16 cellular contexts compared by ENCODE assay signal in genomic region chr5:90555666-90556065, GRCh38. TPM values are rescaled to one million over a fixed set of nuclear protein-coding genes. Genes with fewer than 3 reads are reported as not detected.
DNase-seq lines count a peak whose midpoint lies in the region; ATAC-seq and TF ChIP-seq lines count a peak whose summit lies in the region.
"Had no signal": no experiment of that assay in that cellular context is flagged by ENCODE, and none has a peak within 500 bp of the region (broad histone marks: within the 10 kb centered on the region; RNA-seq: fewer than 3 reads in every experiment).

No MANE protein-coding gene starts in this region.

- H3K27me3 ChIP-seq in GM23338 (ENCODE audit: insufficient read depth), result no peaks in the 10 kb centered on the region
- H3K27me3 ChIP-seq in HUES48 (ENCODE audit: control insufficient read depth, insufficient read depth, low read length), result no peaks in the 10 kb centered on the region
- no peaks in the 10 kb centered on the region for H3K27me3 ChIP-seq in endodermal cell (ENCODE audit: control insufficient read depth, insufficient read depth, low read length, poor library complexity, severe bottlenecking)

- H3K9me2 ChIP-seq in GM23338 (ENCODE audit: insufficient read depth), result no peaks in the 10 kb centered on the region

- H3K79me2 ChIP-seq in GM23338 (replicated peaks; ENCODE audit: insufficient read depth), result peaks cover 17% of the 10 kb centered on the region

- no peak overlapping the region for H3K4me3 ChIP-seq in GM23338
- H3K4me3 ChIP-seq in HUES48 (ENCODE audit: low read depth, low read length), result no peak overlapping the region
- H3K4me3 ChIP-seq in endodermal cell (ENCODE audit: low read length), result peak overlapping the region; percentile 35
- no peak overlapping the region for H3K4me3 ChIP-seq in lower leg skin (ENCODE audit: low read depth, poor library complexity, severe bottlenecking)
- H3K4me3 ChIP-seq: A549, HAP-1 had no signal

- H3K4me1 Mint-ChIP-seq in GM23338 (peaks cover 52% of the 10 kb centered on the region), endodermal cell (peaks cover 57% of the 10 kb centered on the region)

- TF ChIP-seq CTCF in GM23338 (conservative IDR thresholded peaks at IDR 0.05; ENCODE audit: low read depth in 2 of 2) (no peak), endodermal cell (conservative IDR thresholded peaks at IDR 0.05) (no peak), lower leg skin (IDR thresholded peaks at IDR 0.05) (no peak)

- H3K4me1 ChIP-seq in GM23338 (ENCODE audit: insufficient read depth) (peaks cover 56% of the 10 kb centered on the region), HUES48 (ENCODE audit: control insufficient read depth, insufficient read depth, low read length) (peaks cover 53% of the 10 kb centered on the region), endodermal cell (ENCODE audit: control insufficient read depth, insufficient read depth, low read length) (peaks cover 20% of the 10 kb centered on the region)

- TF ChIP-seq POLR2A in lower leg skin (IDR thresholded peaks at IDR 0.05), result no peak

- no peak overlapping the region; the same call in 1 of the 2 replicates for H3K27ac ChIP-seq in GM23338 (ENCODE audit: low read depth)
- peak overlapping the region; percentile 76 for H3K27ac ChIP-seq in HUES48 (ENCODE audit: low read depth, low read length)
- H3K27ac ChIP-seq in endodermal cell (ENCODE audit: low read depth, low read length), result no peak overlapping the region
- H3K27ac ChIP-seq: A549 had no signal

- no peaks in the 10 kb centered on the region for H3K9me3 ChIP-seq in HUES48 (ENCODE audit: control insufficient read depth, insufficient read depth, low read length)
- H3K9me3 ChIP-seq in endodermal cell (ENCODE audit: control insufficient read depth, low read length), result no peaks in the 10 kb centered on the region
- H3K9me3 ChIP-seq: A549, HAP-1 had no signal

- H3K4me2 ChIP-seq in GM23338, result peak overlapping the region; percentile 81
- H3K4me2 ChIP-seq: A549 had no signal

- H3K27ac Mint-ChIP-seq in GM23338 (no peak overlapping the region), endodermal cell (no peak overlapping the region)
- H3K27ac Mint-ChIP-seq: CD4-positive, alpha-beta memory T cell; HFFc6 had no signal

- H2AFZ ChIP-seq in GM23338, result no peak overlapping the region

- no peak for DNase-seq in GM23338 (ENCODE audit: low spot score)
- DNase-seq in endodermal cell, result no peak
- DNase-seq in AML-193 (lab: John Stamatoyannopoulos, UW), result no peak
- no peak for DNase-seq in lower leg skin (ENCODE audit: low spot score in 2 of 2)
- DNase-seq: 8988T; ACHN; C1 segment of cervical spinal cord; Calu3; CD4-positive, alpha-beta memory T cell; COR-L47; DND-41; HFFc6 had no signal

- H3K9ac ChIP-seq in HUES48 (ENCODE audit: low read depth, low read length), result no peak overlapping the region
- no peak overlapping the region for H3K9ac ChIP-seq in endodermal cell (ENCODE audit: extremely low read depth, low read length, poor library complexity, severe bottlenecking)

- ATAC-seq in GM23338 (no peak), HG03175 (IDR thresholded peaks at IDR 0.05; ENCODE audit: unreplicated experiment) (no peak)
- ATAC-seq: A549 had no signal

- intact Hi-C loops in lower leg skin (cut with DNase I; ENCODE audit: low total_unique reads), result no loop called here

- H4K20me1 ChIP-seq in GM23338 (replicated peaks; ENCODE audit: insufficient read depth), result no peaks in the 10 kb centered on the region

- H3K27me3 Mint-ChIP-seq in GM23338 (ENCODE audit: insufficient read depth, low read depth, poor library complexity), result peaks cover 9% of the 10 kb centered on the region
- no peaks in the 10 kb centered on the region for H3K27me3 Mint-ChIP-seq in endodermal cell (ENCODE audit: insufficient read depth)

- H3K36me3 Mint-ChIP-seq in GM23338 (ENCODE audit: low read depth), result no peaks in the 10 kb centered on the region; the same call in 2 of the 3 replicates
- H3K36me3 Mint-ChIP-seq in endodermal cell (ENCODE audit: low read depth), result no peaks in the 10 kb centered on the region
- H3K36me3 Mint-ChIP-seq: CD4-positive, alpha-beta memory T cell had no signal

- H3K36me3 ChIP-seq in GM23338 (ENCODE audit: insufficient read depth) (no peaks in the 10 kb centered on the region), HUES48 (ENCODE audit: control insufficient read depth, insufficient read depth, low read length) (no peaks in the 10 kb centered on the region), endodermal cell (ENCODE audit: control insufficient read depth, insufficient read depth, low read length) (no peaks in the 10 kb centered on the region)
- H3K36me3 ChIP-seq: HAP-1 had no signal

- H3K9me3 Mint-ChIP-seq in GM23338 (no peaks in the 10 kb centered on the region; the same call in 2 of the 3 replicates), endodermal cell (no peaks in the 10 kb centered on the region)
- H3K9me3 Mint-ChIP-seq: CD4-positive, alpha-beta memory T cell; HFFc6 had no signal

- no peaks in the 10 kb centered on the region for H3F3A ChIP-seq in GM23338 (replicated peaks; ENCODE audit: low read depth)

- H3K4me3 Mint-ChIP-seq in GM23338, result no peak overlapping the region
- no peak overlapping the region for H3K4me3 Mint-ChIP-seq in endodermal cell
- H3K4me3 Mint-ChIP-seq: CD4-positive, alpha-beta memory T cell; HFFc6 had no signal

TF ChIP-seq in GM23338, 12 proteins besides CTCF, POLR2A, EP300 and RAD21 (continues in another document):
- no peak for TF ChIP-seq NANOG (IDR thresholded peaks at IDR 0.05; ENCODE audit: borderline replicate concordance)
- no peak for TF ChIP-seq EZH2phosphoT487 (IDR thresholded peaks at IDR 0.05; ENCODE audit: unreplicated experiment)
- no peak for TF ChIP-seq JUNB (IDR thresholded peaks at IDR 0.05; ENCODE audit: unreplicated experiment)
- no peak for TF ChIP-seq ETS1 (IDR thresholded peaks at IDR 0.05)
- TF ChIP-seq ZNF114 (CRISPR knock-in tag; IDR thresholded peaks at IDR 0.05), result no peak
- TF ChIP-seq CREB1 (CRISPR knock-in tag; IDR thresholded peaks at IDR 0.05; ENCODE audit: low read depth), result no peak
- no peak for TF ChIP-seq POLR2AphosphoS5 (IDR thresholded peaks at IDR 0.05; ENCODE audit: low read depth)
- TF ChIP-seq STAT1 (IDR thresholded peaks at IDR 0.05; ENCODE audit: unreplicated experiment), result no peak

RNA-seq across cellular contexts. Expression of gene ADGRV1, which starts 2.9 kb away (rescaled TPM):
- total RNA-seq in GM23338 (2014; rRNA removed; shearing (Covaris generic)), result 139 and 149 TPM in 2 replicates
- 39.4 and 46.1 TPM in 2 replicates for polyA plus RNA-seq in GM23338 (2016; fragmentation: Nextera tagmentation; extraction: Ambion mirVana)
- total RNA-seq in endodermal cell (100 to 1,000 TPM in 1 of 2 donors, 10 to 100 TPM in 1; 97.6 to 117 TPM), lower leg skin (1 to 10 TPM; 1.2 to 4.0 (median 2.7) TPM)
- polyA plus RNA-seq in endodermal cell (2013, experiment 1 of 2), result 47.2 TPM
- 42.6 TPM for polyA plus RNA-seq in endodermal cell (2013, experiment 2 of 2)
- total RNA-seq: HFFc6 had no signal
- polyA plus RNA-seq: CD4-positive, alpha-beta memory T cell had no signal

RNA-seq across cellular contexts. Expression of gene LYSMD3, which starts 26.3 kb away (rescaled TPM):
- total RNA-seq in GM23338 (2014; rRNA removed; shearing (Covaris generic)), result 19.1 and 19.6 TPM in 2 replicates
- 8.6 and 10.7 TPM in 2 replicates for polyA plus RNA-seq in GM23338 (2016; fragmentation: Nextera tagmentation; extraction: Ambion mirVana)
- 10 to 100 TPM; 18.2 to 18.7 TPM for total RNA-seq in endodermal cell
- 11.3 TPM for polyA plus RNA-seq in endodermal cell (2013, experiment 1 of 2)
- 14.1 TPM for polyA plus RNA-seq in endodermal cell (2013, experiment 2 of 2)
- total RNA-seq in lower leg skin, result 10 to 100 TPM in 1 of 4 donors, 1 to 10 TPM in 3; 5.4 to 10.1 (median 7.4) TPM

Comparison
In these comparisons a context has a peak if more than half of its experiments do, and no peak if none do; other contexts are left out.
1. RNA of gene ADGRV1, which starts 2.9 kb away (total RNA-seq): 139 to 149 TPM in GM23338 and 97.6 to 117 TPM in endodermal cell; 1.2 to 4.0 TPM in lower leg skin; every median in the first group is over 10 times any median in the second.